ENCODE assay signal across 15 cellular contexts in the genomic region with DNA sequence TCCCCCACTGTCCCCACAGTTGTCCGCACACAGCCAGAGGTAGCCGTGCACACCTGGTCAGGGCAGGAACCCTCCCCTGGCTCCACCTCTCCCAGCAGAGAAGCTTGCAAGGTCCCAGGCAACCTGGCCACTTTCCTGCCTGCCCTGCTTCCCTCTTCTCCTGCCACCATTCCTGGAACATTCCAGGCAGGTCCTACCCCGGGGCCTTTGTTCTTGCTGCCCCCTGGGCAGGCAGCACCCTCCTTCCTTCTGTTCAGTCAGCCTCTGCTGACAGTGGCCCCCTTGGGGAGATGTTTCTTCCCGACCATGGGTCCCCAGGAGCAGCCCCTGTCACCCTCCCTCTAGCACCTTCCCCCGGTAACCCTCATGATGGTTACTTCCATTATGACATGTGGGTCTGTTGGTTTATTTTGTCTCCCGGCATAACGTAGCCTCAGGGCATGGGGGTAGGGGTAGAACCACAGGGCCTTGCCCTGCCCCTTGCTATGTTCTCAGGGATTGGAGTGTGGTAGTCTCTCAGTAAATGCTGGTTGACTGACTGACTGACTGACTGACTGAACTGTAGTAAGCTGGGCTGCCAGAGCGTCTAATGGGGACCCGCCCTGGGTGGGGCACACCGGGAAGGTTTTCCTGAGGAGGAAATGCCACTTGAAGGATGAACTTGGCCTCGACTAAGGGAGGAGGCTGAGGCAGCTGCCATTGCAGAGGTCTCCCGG. TPM values are rescaled to one million over a fixed set of nuclear protein-coding genes. Genes with fewer than 3 reads are reported as not detected.
A peak's percentile ranks its signal among the peaks of the same experiment; 100 is the strongest.
DNase-seq lines count a peak whose midpoint lies in the region; FAIRE-seq and TF ChIP-seq lines count a peak whose summit lies in the region.
"Had no signal": no experiment of that assay in that cellular context is flagged by ENCODE, and none has a peak within 500 bp of the region (broad histone marks: within the 10 kb centered on the region; RNA-seq: fewer than 3 reads in every experiment).

No MANE protein-coding gene starts in this region.

- TF ChIP-seq POLR2A in H1 (IDR thresholded peaks at IDR 0.05; ENCODE audit: control extremely low read depth in 1 of 2, low read depth in 2 of 2, low read length in 2 of 2): no peak

- no peak overlapping the region for H3K9ac ChIP-seq in H1 (replicated peaks in 1 of 4; ENCODE audit: extremely low read depth in 1 of 4, low read depth in 3 of 4, low read length in 3 of 4)

- no peak overlapping the region for H3K23ac ChIP-seq in H1 (ENCODE audit: insufficient read length)

- H2AFZ ChIP-seq in H1 (ENCODE audit: low read length): no peak overlapping the region
- no peak overlapping the region for H2AFZ ChIP-seq in osteoblast (ENCODE audit: low read length)

- H3K4me2 ChIP-seq in H1 (ENCODE audit: insufficient read depth in 1 of 2, low read depth in 2 of 2, low read length in 2 of 2) (peak overlapping the region in 1 of 2 experiments; percentile 20; a peak in 2 of 4 replicates), osteoblast (ENCODE audit: insufficient read depth, low read length) (no peak overlapping the region)

- H4K8ac ChIP-seq in H1 (ENCODE audit: extremely low read depth, insufficient read depth, low read length): no peak overlapping the region

- H4K20me1 ChIP-seq in H1 (replicated peaks in 1 of 2; ENCODE audit: control insufficient read depth in 1 of 2, insufficient read depth in 2 of 2, low read length in 2 of 2) (peaks cover 4 to 17% of the 10 kb centered on the region in 2 experiments), osteoblast (ENCODE audit: insufficient read depth, low read length) (peaks cover 71% of the 10 kb centered on the region)

- H3K36me3 ChIP-seq in HEK293 (ENCODE audit: control insufficient read depth in 2 of 2, insufficient read depth in 1 of 2, low read length in 2 of 2): peaks cover 0 to 4% of the 10 kb centered on the region in 2 experiments; a peak in 2 of 3 replicates
- H3K36me3 ChIP-seq in H1 (ENCODE audit: control insufficient read depth in 2 of 4, insufficient read depth in 4 of 4, low read length in 3 of 4): no peaks in the 10 kb centered on the region
- no peaks in the 10 kb centered on the region for H3K36me3 ChIP-seq in osteoblast (ENCODE audit: insufficient read depth, low read length)
- H3K36me3 ChIP-seq: BE2C, heart left ventricle had no signal

- H3K79me1 ChIP-seq in H1 (ENCODE audit: low read depth, low read length): peaks cover 36% of the 10 kb centered on the region

- peak overlapping the region; percentile 60 for H3K18ac ChIP-seq in H1 (ENCODE audit: extremely low read depth, low read length)

- peaks cover 0 to 94% of the 10 kb centered on the region in 2 experiments; a peak in 2 of 4 replicates for H3K79me2 ChIP-seq in H1 (ENCODE audit: control insufficient read depth in 1 of 2, insufficient read depth in 2 of 2, low read length in 2 of 2)
- H3K79me2 ChIP-seq in osteoblast (ENCODE audit: insufficient read depth, low read length): peaks cover 99% of the 10 kb centered on the region

- peak overlapping the region; percentile 80; the same call in 1 of the 2 replicates for H2BK12ac ChIP-seq in H1 (ENCODE audit: low read depth, low read length)

- TF ChIP-seq RAD21 in H1 (IDR thresholded peaks at IDR 0.05 in 1 of 2, conservative IDR thresholded peaks at IDR 0.05 in 1 of 2; ENCODE audit: low read depth in 2 of 2, low read length in 2 of 2): no peak

- H3K4me3 ChIP-seq in HEK293 (ENCODE audit: low read depth, low read length): no peak overlapping the region
- H3K4me3 ChIP-seq in H1 (ENCODE audit: extremely low read depth in 1 of 4, insufficient read depth in 2 of 4, low read depth in 3 of 4, low read length in 4 of 4): no peak overlapping the region
- H3K4me3 ChIP-seq in osteoblast (ENCODE audit: insufficient read depth, low read length): no peak overlapping the region
- H3K4me3 ChIP-seq: heart left ventricle had no signal

- H3K27ac ChIP-seq in HEK293 (ENCODE audit: extremely low read depth, low read depth, low read length) (peak overlapping the region; percentile 24; the same call in 1 of the 2 replicates), H1 (ENCODE audit: low read depth, low read length) (no peak overlapping the region), osteoblast (ENCODE audit: low read depth, low read length) (no peak overlapping the region)
- H3K27ac ChIP-seq: heart left ventricle had no signal

- H2BK5ac ChIP-seq in H1 (ENCODE audit: low read depth, low read length): peak overlapping the region; percentile 83

- no peak overlapping the region for H3K56ac ChIP-seq in H1 (replicated peaks; ENCODE audit: insufficient read length, low read depth, low read length)

- H3K27me3 ChIP-seq in H1 (replicated peaks in 1 of 4; ENCODE audit: control insufficient read depth in 3 of 4, extremely low read depth in 1 of 4, insufficient read depth in 3 of 4, low read length in 3 of 4): no peaks in the 10 kb centered on the region
- no peaks in the 10 kb centered on the region for H3K27me3 ChIP-seq in osteoblast (ENCODE audit: insufficient read depth, low read length)
- H3K27me3 ChIP-seq: BE2C, heart left ventricle had no signal

- H3K14ac ChIP-seq in H1 (ENCODE audit: insufficient read length): no peak overlapping the region

- TF ChIP-seq CTCF in HEK293 (tag by site-specific recombination; IDR thresholded peaks at IDR 0.05) (no peak), H1 (IDR thresholded peaks at IDR 0.05; ENCODE audit: control extremely low read depth in 1 of 3, insufficient read depth in 1 of 3, low read depth in 1 of 3, low read length in 3 of 3) (no peak), osteoblast (IDR thresholded peaks at IDR 0.05; ENCODE audit: extremely low read depth, low read depth, low read length) (no peak)

- CTCF ChIA-PET in HEK293 (lab: Yijun Ruan, JAX): no interaction called here
- CTCF ChIA-PET in H1 (lab: Charles Lee; ENCODE audit: partially characterized antibody): interaction anchor here (0.6 to 2.7 kb wide), 5 partner anchors 10 to 778 kb away, joined by 3 to 8 read pairs (median 3); no protein-coding TSS in a partner anchor

- DNase-seq in A172 (ENCODE audit: low spot score) (peak; percentile 17), H1 (ENCODE audit: low read depth in 1 of 2, low spot score in 2 of 2) (no peak), osteoblast (ENCODE audit: insufficient read length, low spot score, missing footprints) (peak; percentile 86), NCI-H2029 treated with DMSO at 0.1 percent for 48 hours (lab: John Stamatoyannopoulos, UW) (no peak), GM19238 (ENCODE audit: insufficient read length, low spot score) (no peak), NCI-H1417 (lab: John Stamatoyannopoulos, UW) (no peak), NCI-H345 (lab: John Stamatoyannopoulos, UW) (no peak)
- DNase-seq: BE2C; heart left ventricle; NCI-H187; stimulated activated naive CD4-positive, alpha-beta T cell had no signal

- POLR2A ChIA-PET in HEK293 (lab: Yijun Ruan, JAX): no interaction called here
- POLR2A ChIA-PET in H1 (lab: Charles Lee; ENCODE audit: partially characterized antibody): interaction anchor here (1.1 to 1.6 kb wide), 5 partner anchors 9 to 19 kb away, joined by 3 to 5 read pairs (median 4); partner anchors contain the start of gene PAK4

- no peak overlapping the region for H2BK120ac ChIP-seq in H1 (replicated peaks; ENCODE audit: low read depth, low read length)

- peak overlapping the region; percentile 90 for H2AK5ac ChIP-seq in H1 (ENCODE audit: low read depth, low read length)

- H3K4ac ChIP-seq in H1 (replicated peaks; ENCODE audit: insufficient read length, low read depth, low read length): peak overlapping the region; percentile 9

- TF ChIP-seq EP300 in H1 (IDR thresholded peaks at IDR 0.05; ENCODE audit: borderline replicate concordance in 1 of 2, low read depth in 2 of 2, low read length in 2 of 2): no peak

- H2BK20ac ChIP-seq in H1 (ENCODE audit: low read length): peak overlapping the region; percentile 90

- H4K5ac ChIP-seq in H1 (ENCODE audit: insufficient read length, low read depth, low read length): no peak overlapping the region

- no peak for FAIRE-seq in H1 (lab: Jason Lieb, UNC)

- H3K9me3 ChIP-seq in HEK293 (ENCODE audit: control insufficient read depth, insufficient read depth, low read depth, low read length) (no peaks in the 10 kb centered on the region), H1 (ENCODE audit: insufficient read depth in 2 of 2, low read depth in 1 of 2, low read length in 1 of 2) (no peaks in the 10 kb centered on the region), osteoblast (ENCODE audit: low read depth, low read length) (no peaks in the 10 kb centered on the region)
- H3K9me3 ChIP-seq: BE2C, heart left ventricle had no signal

- H3K23me2 ChIP-seq in H1 (ENCODE audit: low read depth, low read length): no peaks in the 10 kb centered on the region; the same call in 1 of the 2 replicates

- WGBS in H1 (ENCODE audit: extremely low coverage in 1 of 2, insufficient coverage in 1 of 2, insufficient read length in 1 of 2, insufficient replicate concordance in 2 of 2, low coverage in 1 of 2, low lambda C conversion rate in 2 of 2, missing lambda C conversion rate in 1 of 2), 2 experiments: 89% methylated on average over 12 of the region's 12 CpGs; no CpG with 5 or more reads in 1 of the 2 experiments

- H3K4me1 ChIP-seq in HEK293 (ENCODE audit: control insufficient read depth, insufficient read depth, low read length): peaks cover 42% of the 10 kb centered on the region
- peaks cover 21 to 61% (median 51%) of the 10 kb centered on the region in 4 experiments for H3K4me1 ChIP-seq in H1 (replicated peaks in 1 of 4; ENCODE audit: control insufficient read depth in 3 of 4, insufficient read depth in 4 of 4, low read length in 3 of 4)
- no peaks in the 10 kb centered on the region for H3K4me1 ChIP-seq in osteoblast (ENCODE audit: insufficient read depth, low read length)

- peak overlapping the region; percentile 95 for H2BK15ac ChIP-seq in H1 (ENCODE audit: low read length)

- peak overlapping the region; percentile 78 for H4K91ac ChIP-seq in H1 (replicated peaks; ENCODE audit: insufficient read length, low read length)

RNA-seq across cellular contexts. Expression of gene PAK4, which starts 10.8 kb away (rescaled TPM):
- total RNA-seq in A172 (2014; rRNA removed; shearing (Covaris generic)): 9.2 and 16.2 TPM in 2 replicates
- 64.4 and 67.6 TPM in 2 replicates for total RNA-seq in H1 (2021; fragmentation: NEBNext Ultra II Directional; extraction: Animal tissue kit (Norgen Biotek cat#: 25700))
- polyA plus RNA-seq in H1 (2011; rRNA removed): 50.7 and 107 TPM in 2 replicates
- 55.5 TPM for polyA plus RNA-seq in H1 (2011; cell fraction: cytosol; rRNA removed)
- polyA plus RNA-seq in H1 (2011; cell fraction: nucleus; rRNA removed): 89.7 TPM
- polyA plus RNA-seq in H1 (2012, experiment 1 of 2): 40.5 to 57.3 TPM (median 53.1 TPM) in 4 replicates
- polyA plus RNA-seq in H1 (2012, experiment 2 of 2): 64.2 TPM
- polyA plus RNA-seq in H1 (2013, experiment 1 of 2): 47.5 TPM
- 47.5 TPM for polyA plus RNA-seq in H1 (2013, experiment 2 of 2)
- polyA minus RNA-seq in H1 (2011; rRNA and poly(A)+ RNA removed): 17.7 and 25.9 TPM in 2 replicates
- polyA minus RNA-seq in H1 (2011; cell fraction: cytosol; rRNA and poly(A)+ RNA removed): 39.9 TPM
- 22.8 TPM for polyA minus RNA-seq in H1 (2011; cell fraction: nucleus; rRNA and poly(A)+ RNA removed)
- 6.8 and 9.4 TPM in 2 replicates for total RNA-seq in osteoblast

RNA-seq across cellular contexts. Expression of gene ACP7, which starts 52.2 kb away (rescaled TPM):
- total RNA-seq in A172 (2014; rRNA removed; shearing (Covaris generic)): 0.03 and 0.31 TPM in 2 replicates
- total RNA-seq in H1 (2021; fragmentation: NEBNext Ultra II Directional; extraction: Animal tissue kit (Norgen Biotek cat#: 25700)): 0.50 and 0.98 TPM in 2 replicates
- polyA plus RNA-seq in H1 (2011; rRNA removed): 0.27 and 0.58 TPM in 2 replicates
- 0.36 TPM for polyA plus RNA-seq in H1 (2011; cell fraction: cytosol; rRNA removed)
- polyA plus RNA-seq in H1 (2011; cell fraction: nucleus; rRNA removed): 0.83 TPM
- polyA plus RNA-seq in H1 (2012, experiment 1 of 2): 0.55 to 0.78 TPM (median 0.67 TPM) in 4 replicates
- 0.45 TPM for polyA plus RNA-seq in H1 (2012, experiment 2 of 2)
- 0.30 TPM for polyA plus RNA-seq in H1 (2013, experiment 1 of 2)
- 0.29 TPM for polyA plus RNA-seq in H1 (2013, experiment 2 of 2)
- 0.19 and 0.76 TPM in 2 replicates for polyA minus RNA-seq in H1 (2011; rRNA and poly(A)+ RNA removed)
- not detected for polyA minus RNA-seq in H1 (2011; cell fraction: cytosol; rRNA and poly(A)+ RNA removed)
- polyA minus RNA-seq in H1 (2011; cell fraction: nucleus; rRNA and poly(A)+ RNA removed): 0.70 TPM
- 0.29 TPM in 1 of 2 replicates, not detected in the other for total RNA-seq in osteoblast
- total RNA-seq: cerebellum, heart left ventricle, RPMI7951 had no signal
- polyA plus RNA-seq: heart left ventricle, neural cell had no signal

Comparison
In these comparisons a context has a peak if more than half of its experiments do, and no peak if none do; other contexts are left out.
1. DNase-seq: peak in A172 (single experiment) and osteoblast (single experiment); none in H1 (0 of 2), NCI-H2029 treated with DMSO at 0.1 percent for 48 hours (single experiment), GM19238 (single experiment), NCI-H1417 (0 of 3) and NCI-H345 (single experiment).